Comparison of ENCODE assay signal across 8 cellular contexts in genomic region chr16:48556913-48557351, GRCh38. TPM values are rescaled to one million over a fixed set of nuclear protein-coding genes. Genes with fewer than 3 reads are reported as not detected.
A peak's percentile ranks its signal among the peaks of the same experiment; 100 is the strongest.
DNase-seq lines count a peak whose midpoint lies in the region; ATAC-seq and TF ChIP-seq lines count a peak whose summit lies in the region.

No MANE protein-coding gene starts in this region.

- peak; percentile 63 for DNase-seq in activated CD8-positive, alpha-beta memory T cell treated with anti-CD3 and anti-CD28 coated beads, Interleukin-2, amount 10 ng/mL, durations not matched to agents 7 days and 5 days
- no peak for DNase-seq in activated CD8-positive, alpha-beta memory T cell treated with anti-CD3 and anti-CD28 coated beads for 24 hours
- DNase-seq in activated T-cell treated with anti-CD3 and anti-CD28 coated beads for 4 hours: peak; percentile 21
- DNase-seq in mucosa of descending colon: no peak
- DNase-seq in NCI-H526 treated with DMSO at 0.1 percent for 48 hours (lab: John Stamatoyannopoulos, UW): no peak
- DNase-seq in glutamatergic neuron: no peak

- CTCF ChIA-PET in activated CD8-positive, alpha-beta memory T cell treated with anti-CD3 and anti-CD28 coated beads, Interleukin-2, amount 10 ng/mL, durations not matched to agents 7 days and 5 days (lab: Charles Lee): interaction anchor here (0.9 to 1.8 kb wide), 3 partner anchors 66 to 74 kb away, joined by 3 to 12 read pairs (median 6); no protein-coding TSS in a partner anchor

- H3K9me3 ChIP-seq in mucosa of descending colon: no peaks in the 10 kb centered on the region

- ATAC-seq in activated CD8-positive, alpha-beta memory T cell treated with anti-CD3 and anti-CD28 coated beads, Interleukin-2, amount 10 ng/mL, durations not matched to agents 7 days and 5 days: peak; percentile 89
- ATAC-seq in HG03064 (IDR thresholded peaks at IDR 0.05; ENCODE audit: low read depth, unreplicated experiment): peak; percentile 80
- peak; percentile 47 for ATAC-seq in mucosa of descending colon
- ATAC-seq in HG03159 (IDR thresholded peaks at IDR 0.05; ENCODE audit: unreplicated experiment): no peak

- peak overlapping the region; percentile 82 for H3K27ac Mint-ChIP-seq in activated CD8-positive, alpha-beta memory T cell treated with anti-CD3 and anti-CD28 coated beads, Interleukin-2, amount 10 ng/mL, durations not matched to agents 7 days and 5 days
- H3K27ac Mint-ChIP-seq in glutamatergic neuron (ENCODE audit: unreplicated experiment): no peak overlapping the region

- H3K4me3 ChIP-seq in mucosa of descending colon: no peak overlapping the region

- peaks cover 63% of the 10 kb centered on the region for H3K36me3 Mint-ChIP-seq in activated CD8-positive, alpha-beta memory T cell treated with anti-CD3 and anti-CD28 coated beads, Interleukin-2, amount 10 ng/mL, durations not matched to agents 7 days and 5 days
- peaks cover 13% of the 10 kb centered on the region for H3K36me3 Mint-ChIP-seq in glutamatergic neuron (ENCODE audit: unreplicated experiment)

- peaks cover 78% of the 10 kb centered on the region for H3K4me1 Mint-ChIP-seq in activated CD8-positive, alpha-beta memory T cell treated with anti-CD3 and anti-CD28 coated beads, Interleukin-2, amount 10 ng/mL, durations not matched to agents 7 days and 5 days
- peaks cover 29% of the 10 kb centered on the region for H3K4me1 Mint-ChIP-seq in glutamatergic neuron (ENCODE audit: low read depth, unreplicated experiment)

- TF ChIP-seq CTCF in mucosa of descending colon (IDR thresholded peaks at IDR 0.05) (no peak), glutamatergic neuron (IDR thresholded peaks at IDR 0.05; ENCODE audit: partially characterized antibody, unreplicated experiment) (no peak)

- H3K4me3 Mint-ChIP-seq in activated CD8-positive, alpha-beta memory T cell treated with anti-CD3 and anti-CD28 coated beads, Interleukin-2, amount 10 ng/mL, durations not matched to agents 7 days and 5 days: no peak overlapping the region
- H3K4me3 Mint-ChIP-seq in glutamatergic neuron (ENCODE audit: unreplicated experiment): no peak overlapping the region

- intact Hi-C loops in mucosa of descending colon (cut with DNase I, micrococcal nuclease): loop anchor here in 1 of 2 donors (10.0 kb wide), 1 partner anchor 48 kb away; no protein-coding TSS in a partner anchor

- no peaks in the 10 kb centered on the region for H3K36me3 ChIP-seq in mucosa of descending colon (ENCODE audit: low read depth)

- peaks cover 9% of the 10 kb centered on the region for H3K4me1 ChIP-seq in mucosa of descending colon (ENCODE audit: low read depth)

- no peaks in the 10 kb centered on the region for H3K27me3 Mint-ChIP-seq in activated CD8-positive, alpha-beta memory T cell treated with anti-CD3 and anti-CD28 coated beads, Interleukin-2, amount 10 ng/mL, durations not matched to agents 7 days and 5 days
- no peaks in the 10 kb centered on the region for H3K27me3 Mint-ChIP-seq in glutamatergic neuron (ENCODE audit: unreplicated experiment)

- no peaks in the 10 kb centered on the region for H3K9me3 Mint-ChIP-seq in activated CD8-positive, alpha-beta memory T cell treated with anti-CD3 and anti-CD28 coated beads, Interleukin-2, amount 10 ng/mL, durations not matched to agents 7 days and 5 days (ENCODE audit: low read depth)
- H3K9me3 Mint-ChIP-seq in glutamatergic neuron (ENCODE audit: unreplicated experiment): peaks cover 5% of the 10 kb centered on the region

RNA-seq across cellular contexts. Expression of gene N4BP1, which starts 53.0 kb away (rescaled TPM):
- 10 to 100 TPM; 86.5 to 95.7 TPM for total RNA-seq in activated CD8-positive, alpha-beta memory T cell treated with anti-CD3 and anti-CD28 coated beads, Interleukin-2, amount 10 ng/mL, durations not matched to agents 7 days and 5 days
- total RNA-seq in mucosa of descending colon (10 to 100 TPM; 34.6 to 38.9 (median 37.1) TPM), glutamatergic neuron (ENCODE audit: unreplicated experiment) (45.7 TPM)

Comparison
In these comparisons a context has a peak if more than half of its experiments do, and no peak if none do; other contexts are left out.
1. DNase-seq: peak in activated CD8-positive, alpha-beta memory T cell treated with anti-CD3 and anti-CD28 coated beads, Interleukin-2, amount 10 ng/mL, durations not matched to agents 7 days and 5 days (single experiment) and activated T-cell treated with anti-CD3 and anti-CD28 coated beads for 4 hours (single experiment); none in activated CD8-positive, alpha-beta memory T cell treated with anti-CD3 and anti-CD28 coated beads for 24 hours (single experiment), mucosa of descending colon (0 of 3), NCI-H526 treated with DMSO at 0.1 percent for 48 hours (single experiment) and glutamatergic neuron (single experiment).